Comparison of ENCODE assay signal across 1 cellular context in genomic region chr14:49585803-49586672, GRCh38.
TF ChIP-seq lines count a peak whose summit lies in the region.

Gene RPS29 (minus strand): TSS chr14:49586380. CDS start chr14:49586346, 34 bp downstream.

TF ChIP-seq in WTC11, 78 proteins besides CTCF, POLR2A, EP300 and RAD21 (continued from another document and continues in another):
- TF ChIP-seq, protein P1, sequence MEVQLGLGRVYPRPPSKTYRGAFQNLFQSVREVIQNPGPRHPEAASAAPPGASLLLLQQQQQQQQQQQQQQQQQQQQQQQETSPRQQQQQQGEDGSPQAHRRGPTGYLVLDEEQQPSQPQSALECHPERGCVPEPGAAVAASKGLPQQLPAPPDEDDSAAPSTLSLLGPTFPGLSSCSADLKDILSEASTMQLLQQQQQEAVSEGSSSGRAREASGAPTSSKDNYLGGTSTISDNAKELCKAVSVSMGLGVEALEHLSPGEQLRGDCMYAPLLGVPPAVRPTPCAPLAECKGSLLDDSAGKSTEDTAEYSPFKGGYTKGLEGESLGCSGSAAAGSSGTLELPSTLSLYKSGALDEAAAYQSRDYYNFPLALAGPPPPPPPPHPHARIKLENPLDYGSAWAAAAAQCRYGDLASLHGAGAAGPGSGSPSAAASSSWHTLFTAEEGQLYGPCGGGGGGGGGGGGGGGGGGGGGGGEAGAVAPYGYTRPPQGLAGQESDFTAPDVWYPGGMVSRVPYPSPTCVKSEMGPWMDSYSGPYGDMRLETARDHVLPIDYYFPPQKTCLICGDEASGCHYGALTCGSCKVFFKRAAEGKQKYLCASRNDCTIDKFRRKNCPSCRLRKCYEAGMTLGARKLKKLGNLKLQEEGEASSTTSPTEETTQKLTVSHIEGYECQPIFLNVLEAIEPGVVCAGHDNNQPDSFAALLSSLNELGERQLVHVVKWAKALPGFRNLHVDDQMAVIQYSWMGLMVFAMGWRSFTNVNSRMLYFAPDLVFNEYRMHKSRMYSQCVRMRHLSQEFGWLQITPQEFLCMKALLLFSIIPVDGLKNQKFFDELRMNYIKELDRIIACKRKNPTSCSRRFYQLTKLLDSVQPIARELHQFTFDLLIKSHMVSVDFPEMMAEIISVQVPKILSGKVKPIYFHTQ (CRISPR knock-in tag; IDR thresholded peaks at IDR 0.05) = peak; percentile 50; the same call in 1 of the 2 replicates
- TF ChIP-seq ZNF317 (CRISPR knock-in tag; IDR thresholded peaks at IDR 0.05; ENCODE audit: borderline replicate concordance, low read depth) = no peak
- TF ChIP-seq ZSCAN18 (CRISPR knock-in tag; IDR thresholded peaks at IDR 0.05) = no peak
- TF ChIP-seq MYBL2 (CRISPR knock-in tag; IDR thresholded peaks at IDR 0.05) = no peak
- 0 out of 2 replicates have a peak, but pooled peaks have one; percentile 36 for TF ChIP-seq FOXK1 (CRISPR knock-in tag; IDR thresholded peaks at IDR 0.05)
- TF ChIP-seq CDX4 (CRISPR knock-in tag; IDR thresholded peaks at IDR 0.05; ENCODE audit: borderline replicate concordance) = no peak
- TF ChIP-seq, protein P2, sequence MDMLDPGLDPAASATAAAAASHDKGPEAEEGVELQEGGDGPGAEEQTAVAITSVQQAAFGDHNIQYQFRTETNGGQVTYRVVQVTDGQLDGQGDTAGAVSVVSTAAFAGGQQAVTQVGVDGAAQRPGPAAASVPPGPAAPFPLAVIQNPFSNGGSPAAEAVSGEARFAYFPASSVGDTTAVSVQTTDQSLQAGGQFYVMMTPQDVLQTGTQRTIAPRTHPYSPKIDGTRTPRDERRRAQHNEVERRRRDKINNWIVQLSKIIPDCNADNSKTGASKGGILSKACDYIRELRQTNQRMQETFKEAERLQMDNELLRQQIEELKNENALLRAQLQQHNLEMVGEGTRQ (CRISPR knock-in tag; IDR thresholded peaks at IDR 0.05) = no peak
- TF ChIP-seq ESRRA (CRISPR knock-in tag; IDR thresholded peaks at IDR 0.05; ENCODE audit: borderline replicate concordance) = peak; percentile 66; the same call in 1 of the 2 replicates
- no peak for TF ChIP-seq NFYB (CRISPR knock-in tag; conservative IDR thresholded peaks at IDR 0.05; ENCODE audit: low read depth)
- TF ChIP-seq, protein P3, sequence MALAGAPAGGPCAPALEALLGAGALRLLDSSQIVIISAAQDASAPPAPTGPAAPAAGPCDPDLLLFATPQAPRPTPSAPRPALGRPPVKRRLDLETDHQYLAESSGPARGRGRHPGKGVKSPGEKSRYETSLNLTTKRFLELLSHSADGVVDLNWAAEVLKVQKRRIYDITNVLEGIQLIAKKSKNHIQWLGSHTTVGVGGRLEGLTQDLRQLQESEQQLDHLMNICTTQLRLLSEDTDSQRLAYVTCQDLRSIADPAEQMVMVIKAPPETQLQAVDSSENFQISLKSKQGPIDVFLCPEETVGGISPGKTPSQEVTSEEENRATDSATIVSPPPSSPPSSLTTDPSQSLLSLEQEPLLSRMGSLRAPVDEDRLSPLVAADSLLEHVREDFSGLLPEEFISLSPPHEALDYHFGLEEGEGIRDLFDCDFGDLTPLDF (CRISPR knock-in tag; IDR thresholded peaks at IDR 0.05) = no peak
- TF ChIP-seq IRF1 (CRISPR knock-in tag; IDR thresholded peaks at IDR 0.05) = peak; percentile 66; the same call in 1 of the 2 replicates
- 0 out of 2 replicates have a peak, but pooled peaks have one; percentile 41 for TF ChIP-seq SMAD4 (CRISPR knock-in tag; IDR thresholded peaks at IDR 0.05)
- no peak for TF ChIP-seq JAZF1 (CRISPR knock-in tag; IDR thresholded peaks at IDR 0.05)
- TF ChIP-seq SMAD3 (CRISPR knock-in tag; IDR thresholded peaks at IDR 0.05; ENCODE audit: borderline replicate concordance) = peak; percentile 76; the same call in 1 of the 2 replicates
- no peak for TF ChIP-seq GRHL2 (CRISPR knock-in tag; IDR thresholded peaks at IDR 0.05; ENCODE audit: insufficient replicate concordance, severe bottlenecking)
- peak; percentile 80 for TF ChIP-seq ATF2 (CRISPR knock-in tag; IDR thresholded peaks at IDR 0.05; ENCODE audit: borderline replicate concordance, low read depth)
- no peak for TF ChIP-seq TEAD4 (CRISPR knock-in tag; IDR thresholded peaks at IDR 0.05)
- no peak for TF ChIP-seq NR2C2 (CRISPR knock-in tag; IDR thresholded peaks at IDR 0.05)
- TF ChIP-seq MXD4 (CRISPR knock-in tag; IDR thresholded peaks at IDR 0.05; ENCODE audit: borderline replicate concordance) = no peak
- TF ChIP-seq ZNF671 (CRISPR knock-in tag; IDR thresholded peaks at IDR 0.05) = peak; percentile 45; the same call in 1 of the 2 replicates
- TF ChIP-seq ZNF416 (CRISPR knock-in tag; IDR thresholded peaks at IDR 0.05) = no peak
- TF ChIP-seq RORB (CRISPR knock-in tag; IDR thresholded peaks at IDR 0.05) = no peak
- TF ChIP-seq ZNF396 (CRISPR knock-in tag; IDR thresholded peaks at IDR 0.05; ENCODE audit: borderline replicate concordance) = no peak
- TF ChIP-seq SP1 (CRISPR knock-in tag; conservative IDR thresholded peaks at IDR 0.05) = peak; percentile 88
- 0 out of 2 replicates have a peak, but pooled peaks have one; percentile 60 for TF ChIP-seq ZBTB21 (CRISPR knock-in tag; IDR thresholded peaks at IDR 0.05; ENCODE audit: borderline replicate concordance)
- 0 out of 2 replicates have a peak, but pooled peaks have one; percentile 59 for TF ChIP-seq NR1H2 (CRISPR knock-in tag; IDR thresholded peaks at IDR 0.05)
- TF ChIP-seq TCF7 (CRISPR knock-in tag; IDR thresholded peaks at IDR 0.05; ENCODE audit: low read depth) = no peak
- no peak for TF ChIP-seq TP53 (CRISPR knock-in tag; IDR thresholded peaks at IDR 0.05)
- no peak for TF ChIP-seq OVOL2 (CRISPR knock-in tag; IDR thresholded peaks at IDR 0.05; ENCODE audit: borderline replicate concordance)
- peak; percentile 84 for TF ChIP-seq HMGXB4 (CRISPR knock-in tag; IDR thresholded peaks at IDR 0.05)
- TF ChIP-seq ZNF425 (CRISPR knock-in tag; conservative IDR thresholded peaks at IDR 0.05) = no peak
- TF ChIP-seq, protein P4, sequence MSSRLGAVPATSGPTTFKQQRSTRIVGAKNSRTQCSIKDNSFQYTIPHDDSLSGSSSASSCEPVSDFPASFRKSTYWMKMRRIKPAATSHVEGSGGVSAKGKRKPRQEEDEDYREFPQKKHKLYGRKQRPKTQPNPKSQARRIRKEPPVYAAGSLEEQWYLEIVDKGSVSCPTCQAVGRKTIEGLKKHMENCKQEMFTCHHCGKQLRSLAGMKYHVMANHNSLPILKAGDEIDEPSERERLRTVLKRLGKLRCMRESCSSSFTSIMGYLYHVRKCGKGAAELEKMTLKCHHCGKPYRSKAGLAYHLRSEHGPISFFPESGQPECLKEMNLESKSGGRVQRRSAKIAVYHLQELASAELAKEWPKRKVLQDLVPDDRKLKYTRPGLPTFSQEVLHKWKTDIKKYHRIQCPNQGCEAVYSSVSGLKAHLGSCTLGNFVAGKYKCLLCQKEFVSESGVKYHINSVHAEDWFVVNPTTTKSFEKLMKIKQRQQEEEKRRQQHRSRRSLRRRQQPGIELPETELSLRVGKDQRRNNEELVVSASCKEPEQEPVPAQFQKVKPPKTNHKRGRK (CRISPR knock-in tag; IDR thresholded peaks at IDR 0.05; ENCODE audit: borderline replicate concordance) = no peak
- peak; percentile 89 for TF ChIP-seq EMX1 (CRISPR knock-in tag; IDR thresholded peaks at IDR 0.05)
- no peak for TF ChIP-seq RELA (CRISPR knock-in tag; IDR thresholded peaks at IDR 0.05; ENCODE audit: borderline replicate concordance)
- peak; percentile 98 for TF ChIP-seq CREM (CRISPR knock-in tag; IDR thresholded peaks at IDR 0.05)
- no peak for TF ChIP-seq ZMAT4 (CRISPR knock-in tag; IDR thresholded peaks at IDR 0.05)
- TF ChIP-seq ZBTB43 (CRISPR knock-in tag; IDR thresholded peaks at IDR 0.05) = no peak
